In genomic region chr6:18538315-18538714, GRCh38 we compare ENCODE assay signal across 6 cellular contexts.
"Had no signal": no experiment of that assay in that cellular context is flagged by ENCODE, and none has a peak within 500 bp of the region (broad histone marks: within the 10 kb centered on the region; RNA-seq: fewer than 3 reads in every experiment).

No MANE protein-coding gene starts in this region.

- H3K4me2 ChIP-seq: KMS-11 had no signal

- ATAC-seq: K562 had no signal

- H3K27ac ChIP-seq: HL-60, KMS-11 had no signal

- FAIRE-seq: K562 had no signal

- H3K9ac ChIP-seq: KMS-11 had no signal

- H3K4me3 ChIP-seq: K562 had no signal

- DNase-seq: IMR-90, KBM-7, KG1 had no signal
